1 cellular context compared by ENCODE assay signal in the genomic region with DNA sequence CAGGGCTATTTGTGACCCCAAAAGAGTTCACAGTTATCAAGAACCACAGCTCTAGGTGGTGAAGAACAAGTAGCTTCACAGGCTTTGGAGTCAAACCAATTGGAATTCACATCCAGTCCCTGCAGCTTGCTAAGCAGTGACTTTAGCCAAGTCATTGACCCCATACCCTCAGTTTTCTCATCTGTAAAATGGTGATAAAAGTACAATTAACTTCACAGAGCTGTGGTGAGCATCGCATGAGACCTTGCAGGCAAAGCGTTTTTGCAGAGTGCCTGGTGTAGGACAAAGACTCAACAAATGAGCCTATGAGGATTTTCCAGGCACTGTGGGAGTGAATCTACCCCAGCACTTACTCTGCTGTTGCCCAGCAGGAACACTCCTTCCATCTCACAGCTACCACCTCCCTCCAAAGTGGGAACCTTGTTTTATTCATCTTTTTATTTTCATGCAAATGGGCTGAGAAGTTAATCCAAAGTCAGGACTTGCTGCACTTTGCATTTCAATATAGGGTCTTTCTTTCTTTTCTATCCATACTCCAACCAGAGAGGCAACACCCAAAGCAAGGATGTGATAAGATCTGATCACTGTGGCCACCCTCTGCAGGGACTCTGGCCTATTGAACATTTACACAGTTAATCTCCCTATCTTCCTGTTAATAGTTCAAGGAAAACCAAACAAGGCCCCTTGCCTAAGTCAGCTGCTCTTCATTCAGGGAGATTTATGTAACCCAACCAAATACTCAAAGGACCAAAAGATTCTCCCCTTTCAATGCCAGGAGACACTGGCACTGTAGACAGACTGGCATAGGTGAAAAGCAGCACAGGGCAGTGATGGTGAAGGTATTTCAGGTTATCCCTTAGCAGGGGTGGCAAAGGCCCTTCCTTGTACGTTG.
TF ChIP-seq lines count a peak whose summit lies in the region.

No MANE protein-coding gene starts in this region.

TF ChIP-seq in HepG2, 621 proteins besides CTCF, POLR2A, EP300 and RAD21 (continued from another document and continues in another):
- TF ChIP-seq, protein P1, sequence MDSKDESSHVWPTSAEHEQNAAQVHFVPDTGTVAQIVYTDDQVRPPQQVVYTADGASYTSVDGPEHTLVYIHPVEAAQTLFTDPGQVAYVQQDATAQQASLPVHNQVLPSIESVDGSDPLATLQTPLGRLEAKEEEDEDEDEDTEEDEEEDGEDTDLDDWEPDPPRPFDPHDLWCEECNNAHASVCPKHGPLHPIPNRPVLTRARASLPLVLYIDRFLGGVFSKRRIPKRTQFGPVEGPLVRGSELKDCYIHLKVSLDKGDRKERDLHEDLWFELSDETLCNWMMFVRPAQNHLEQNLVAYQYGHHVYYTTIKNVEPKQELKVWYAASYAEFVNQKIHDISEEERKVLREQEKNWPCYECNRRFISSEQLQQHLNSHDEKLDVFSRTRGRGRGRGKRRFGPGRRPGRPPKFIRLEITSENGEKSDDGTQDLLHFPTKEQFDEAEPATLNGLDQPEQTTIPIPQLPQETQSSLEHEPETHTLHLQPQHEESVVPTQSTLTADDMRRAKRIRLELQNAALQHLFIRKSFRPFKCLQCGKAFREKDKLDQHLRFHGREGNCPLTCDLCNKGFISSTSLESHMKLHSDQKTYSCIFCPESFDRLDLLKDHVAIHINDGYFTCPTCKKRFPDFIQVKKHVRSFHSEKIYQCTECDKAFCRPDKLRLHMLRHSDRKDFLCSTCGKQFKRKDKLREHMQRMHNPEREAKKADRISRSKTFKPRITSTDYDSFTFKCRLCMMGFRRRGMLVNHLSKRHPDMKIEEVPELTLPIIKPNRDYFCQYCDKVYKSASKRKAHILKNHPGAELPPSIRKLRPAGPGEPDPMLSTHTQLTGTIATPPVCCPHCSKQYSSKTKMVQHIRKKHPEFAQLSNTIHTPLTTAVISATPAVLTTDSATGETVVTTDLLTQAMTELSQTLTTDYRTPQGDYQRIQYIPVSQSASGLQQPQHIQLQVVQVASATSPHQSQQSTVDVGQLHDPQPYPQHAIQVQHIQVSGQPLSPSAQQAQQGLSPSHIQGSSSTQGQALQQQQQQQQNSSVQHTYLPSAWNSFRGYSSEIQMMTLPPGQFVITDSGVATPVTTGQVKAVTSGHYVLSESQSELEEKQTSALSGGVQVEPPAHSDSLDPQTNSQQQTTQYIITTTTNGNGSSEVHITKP (CRISPR knock-in tag; IDR thresholded peaks at IDR 0.05; ENCODE audit: low read depth), result 0 out of 2 replicates have a peak, but pooled peaks have one; percentile 19
- TF ChIP-seq SIX4 (CRISPR knock-in tag; IDR thresholded peaks at IDR 0.05), result 0 out of 2 replicates have a peak, but pooled peaks have one; percentile 61
- TF ChIP-seq PHF21A (CRISPR knock-in tag; IDR thresholded peaks at IDR 0.05), result peak; percentile 95
- TF ChIP-seq CEBPB (IDR thresholded peaks at IDR 0.05; ENCODE audit: borderline replicate concordance, low read depth, low read length), result peak; percentile 50
- TF ChIP-seq CBFB (CRISPR knock-in tag; IDR thresholded peaks at IDR 0.05), result peak; percentile 72; the same call in 1 of the 2 replicates
- peak; percentile 81 for TF ChIP-seq ZNF430 (CRISPR knock-in tag; IDR thresholded peaks at IDR 0.05)
- TF ChIP-seq ZNF124 (CRISPR knock-in tag; IDR thresholded peaks at IDR 0.05), result peak; percentile 70; the same call in 1 of the 2 replicates
- peak; percentile 94 for TF ChIP-seq HNF4G (IDR thresholded peaks at IDR 0.05; ENCODE audit: borderline replicate concordance, low read depth, low read length)
- peak; percentile 86 for TF ChIP-seq HNF4G (CRISPR knock-in tag; IDR thresholded peaks at IDR 0.05; ENCODE audit: borderline replicate concordance, low read depth)
- peak; percentile 13; the same call in 1 of the 2 replicates for TF ChIP-seq SMC3 (IDR thresholded peaks at IDR 0.05; ENCODE audit: low read length)
- peak; percentile 23; the same call in 1 of the 2 replicates for TF ChIP-seq HOXD1 (CRISPR knock-in tag; IDR thresholded peaks at IDR 0.05)
- peak; percentile 16; the same call in 1 of the 3 replicates for TF ChIP-seq MXI1 (IDR thresholded peaks at IDR 0.05; ENCODE audit: borderline replicate concordance, low read depth, low read length)
- peak; percentile 7; the same call in 1 of the 2 replicates for TF ChIP-seq SP4 (CRISPR knock-in tag; IDR thresholded peaks at IDR 0.05)
- TF ChIP-seq ZNF841 (CRISPR knock-in tag; IDR thresholded peaks at IDR 0.05; ENCODE audit: borderline replicate concordance), result no peak
- TF ChIP-seq NRL (CRISPR knock-in tag; IDR thresholded peaks at IDR 0.05; ENCODE audit: borderline replicate concordance), result no peak
- TF ChIP-seq YEATS2 (CRISPR knock-in tag; IDR thresholded peaks at IDR 0.05; ENCODE audit: borderline replicate concordance), result peak; percentile 47; the same call in 1 of the 2 replicates
- TF ChIP-seq ZNF451 (CRISPR knock-in tag; IDR thresholded peaks at IDR 0.05), result no peak
- TF ChIP-seq, protein P2, sequence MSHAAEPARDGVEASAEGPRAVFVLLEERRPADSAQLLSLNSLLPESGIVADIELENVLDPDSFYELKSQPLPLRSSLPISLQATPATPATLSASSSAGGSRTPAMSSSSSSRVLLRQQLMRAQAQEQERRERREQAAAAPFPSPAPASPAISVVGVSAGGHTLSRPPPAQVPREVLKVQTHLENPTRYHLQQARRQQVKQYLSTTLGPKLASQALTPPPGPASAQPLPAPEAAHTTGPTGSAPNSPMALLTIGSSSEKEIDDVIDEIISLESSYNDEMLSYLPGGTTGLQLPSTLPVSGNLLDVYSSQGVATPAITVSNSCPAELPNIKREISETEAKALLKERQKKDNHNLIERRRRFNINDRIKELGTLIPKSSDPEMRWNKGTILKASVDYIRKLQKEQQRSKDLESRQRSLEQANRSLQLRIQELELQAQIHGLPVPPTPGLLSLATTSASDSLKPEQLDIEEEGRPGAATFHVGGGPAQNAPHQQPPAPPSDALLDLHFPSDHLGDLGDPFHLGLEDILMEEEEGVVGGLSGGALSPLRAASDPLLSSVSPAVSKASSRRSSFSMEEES (CRISPR knock-in tag; IDR thresholded peaks at IDR 0.05), result peak; percentile 96
- TF ChIP-seq ZNF569 (CRISPR knock-in tag; IDR thresholded peaks at IDR 0.05; ENCODE audit: borderline replicate concordance), result no peak
- TF ChIP-seq, protein P3, sequence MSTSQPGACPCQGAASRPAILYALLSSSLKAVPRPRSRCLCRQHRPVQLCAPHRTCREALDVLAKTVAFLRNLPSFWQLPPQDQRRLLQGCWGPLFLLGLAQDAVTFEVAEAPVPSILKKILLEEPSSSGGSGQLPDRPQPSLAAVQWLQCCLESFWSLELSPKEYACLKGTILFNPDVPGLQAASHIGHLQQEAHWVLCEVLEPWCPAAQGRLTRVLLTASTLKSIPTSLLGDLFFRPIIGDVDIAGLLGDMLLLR (CRISPR knock-in tag; IDR thresholded peaks at IDR 0.05), result no peak
- no peak for TF ChIP-seq SRY (CRISPR knock-in tag; IDR thresholded peaks at IDR 0.05)
- TF ChIP-seq KMT2B (CRISPR knock-in tag; IDR thresholded peaks at IDR 0.05), result peak; percentile 49; the same call in 1 of the 2 replicates
- TF ChIP-seq, protein P4, sequence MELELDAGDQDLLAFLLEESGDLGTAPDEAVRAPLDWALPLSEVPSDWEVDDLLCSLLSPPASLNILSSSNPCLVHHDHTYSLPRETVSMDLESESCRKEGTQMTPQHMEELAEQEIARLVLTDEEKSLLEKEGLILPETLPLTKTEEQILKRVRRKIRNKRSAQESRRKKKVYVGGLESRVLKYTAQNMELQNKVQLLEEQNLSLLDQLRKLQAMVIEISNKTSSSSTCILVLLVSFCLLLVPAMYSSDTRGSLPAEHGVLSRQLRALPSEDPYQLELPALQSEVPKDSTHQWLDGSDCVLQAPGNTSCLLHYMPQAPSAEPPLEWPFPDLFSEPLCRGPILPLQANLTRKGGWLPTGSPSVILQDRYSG (CRISPR knock-in tag; IDR thresholded peaks at IDR 0.05), result no peak
- TF ChIP-seq KDM3A (CRISPR knock-in tag; IDR thresholded peaks at IDR 0.05; ENCODE audit: low read depth), result 0 out of 2 replicates have a peak, but pooled peaks have one; percentile 43
- TF ChIP-seq, protein P5, sequence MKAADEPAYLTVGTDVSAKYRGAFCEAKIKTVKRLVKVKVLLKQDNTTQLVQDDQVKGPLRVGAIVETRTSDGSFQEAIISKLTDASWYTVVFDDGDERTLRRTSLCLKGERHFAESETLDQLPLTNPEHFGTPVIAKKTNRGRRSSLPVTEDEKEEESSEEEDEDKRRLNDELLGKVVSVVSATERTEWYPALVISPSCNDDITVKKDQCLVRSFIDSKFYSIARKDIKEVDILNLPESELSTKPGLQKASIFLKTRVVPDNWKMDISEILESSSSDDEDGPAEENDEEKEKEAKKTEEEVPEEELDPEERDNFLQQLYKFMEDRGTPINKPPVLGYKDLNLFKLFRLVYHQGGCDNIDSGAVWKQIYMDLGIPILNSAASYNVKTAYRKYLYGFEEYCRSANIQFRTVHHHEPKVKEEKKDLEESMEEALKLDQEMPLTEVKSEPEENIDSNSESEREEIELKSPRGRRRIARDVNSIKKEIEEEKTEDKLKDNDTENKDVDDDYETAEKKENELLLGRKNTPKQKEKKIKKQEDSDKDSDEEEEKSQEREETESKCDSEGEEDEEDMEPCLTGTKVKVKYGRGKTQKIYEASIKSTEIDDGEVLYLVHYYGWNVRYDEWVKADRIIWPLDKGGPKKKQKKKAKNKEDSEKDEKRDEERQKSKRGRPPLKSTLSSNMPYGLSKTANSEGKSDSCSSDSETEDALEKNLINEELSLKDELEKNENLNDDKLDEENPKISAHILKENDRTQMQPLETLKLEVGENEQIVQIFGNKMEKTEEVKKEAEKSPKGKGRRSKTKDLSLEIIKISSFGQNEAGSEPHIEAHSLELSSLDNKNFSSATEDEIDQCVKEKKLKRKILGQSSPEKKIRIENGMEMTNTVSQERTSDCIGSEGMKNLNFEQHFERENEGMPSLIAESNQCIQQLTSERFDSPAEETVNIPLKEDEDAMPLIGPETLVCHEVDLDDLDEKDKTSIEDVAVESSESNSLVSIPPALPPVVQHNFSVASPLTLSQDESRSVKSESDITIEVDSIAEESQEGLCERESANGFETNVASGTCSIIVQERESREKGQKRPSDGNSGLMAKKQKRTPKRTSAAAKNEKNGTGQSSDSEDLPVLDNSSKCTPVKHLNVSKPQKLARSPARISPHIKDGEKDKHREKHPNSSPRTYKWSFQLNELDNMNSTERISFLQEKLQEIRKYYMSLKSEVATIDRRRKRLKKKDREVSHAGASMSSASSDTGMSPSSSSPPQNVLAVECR (CRISPR knock-in tag; IDR thresholded peaks at IDR 0.05; ENCODE audit: borderline replicate concordance), result peak; percentile 41; the same call in 1 of the 2 replicates
- TF ChIP-seq KLF6 (CRISPR knock-in tag; IDR thresholded peaks at IDR 0.05), result 0 out of 2 replicates have a peak, but pooled peaks have one; percentile 55
- no peak for TF ChIP-seq MEF2D (CRISPR knock-in tag; IDR thresholded peaks at IDR 0.05)
- 0 out of 2 replicates have a peak, but pooled peaks have one; percentile 40 for TF ChIP-seq ZNF224 (CRISPR knock-in tag; IDR thresholded peaks at IDR 0.05)
- TF ChIP-seq, protein P6, sequence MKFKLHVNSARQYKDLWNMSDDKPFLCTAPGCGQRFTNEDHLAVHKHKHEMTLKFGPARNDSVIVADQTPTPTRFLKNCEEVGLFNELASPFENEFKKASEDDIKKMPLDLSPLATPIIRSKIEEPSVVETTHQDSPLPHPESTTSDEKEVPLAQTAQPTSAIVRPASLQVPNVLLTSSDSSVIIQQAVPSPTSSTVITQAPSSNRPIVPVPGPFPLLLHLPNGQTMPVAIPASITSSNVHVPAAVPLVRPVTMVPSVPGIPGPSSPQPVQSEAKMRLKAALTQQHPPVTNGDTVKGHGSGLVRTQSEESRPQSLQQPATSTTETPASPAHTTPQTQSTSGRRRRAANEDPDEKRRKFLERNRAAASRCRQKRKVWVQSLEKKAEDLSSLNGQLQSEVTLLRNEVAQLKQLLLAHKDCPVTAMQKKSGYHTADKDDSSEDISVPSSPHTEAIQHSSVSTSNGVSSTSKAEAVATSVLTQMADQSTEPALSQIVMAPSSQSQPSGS (CRISPR knock-in tag; IDR thresholded peaks at IDR 0.05), result peak; percentile 39; the same call in 1 of the 2 replicates
- no peak for TF ChIP-seq NFE2L1 (CRISPR knock-in tag; IDR thresholded peaks at IDR 0.05; ENCODE audit: borderline replicate concordance)
- TF ChIP-seq, protein P7, sequence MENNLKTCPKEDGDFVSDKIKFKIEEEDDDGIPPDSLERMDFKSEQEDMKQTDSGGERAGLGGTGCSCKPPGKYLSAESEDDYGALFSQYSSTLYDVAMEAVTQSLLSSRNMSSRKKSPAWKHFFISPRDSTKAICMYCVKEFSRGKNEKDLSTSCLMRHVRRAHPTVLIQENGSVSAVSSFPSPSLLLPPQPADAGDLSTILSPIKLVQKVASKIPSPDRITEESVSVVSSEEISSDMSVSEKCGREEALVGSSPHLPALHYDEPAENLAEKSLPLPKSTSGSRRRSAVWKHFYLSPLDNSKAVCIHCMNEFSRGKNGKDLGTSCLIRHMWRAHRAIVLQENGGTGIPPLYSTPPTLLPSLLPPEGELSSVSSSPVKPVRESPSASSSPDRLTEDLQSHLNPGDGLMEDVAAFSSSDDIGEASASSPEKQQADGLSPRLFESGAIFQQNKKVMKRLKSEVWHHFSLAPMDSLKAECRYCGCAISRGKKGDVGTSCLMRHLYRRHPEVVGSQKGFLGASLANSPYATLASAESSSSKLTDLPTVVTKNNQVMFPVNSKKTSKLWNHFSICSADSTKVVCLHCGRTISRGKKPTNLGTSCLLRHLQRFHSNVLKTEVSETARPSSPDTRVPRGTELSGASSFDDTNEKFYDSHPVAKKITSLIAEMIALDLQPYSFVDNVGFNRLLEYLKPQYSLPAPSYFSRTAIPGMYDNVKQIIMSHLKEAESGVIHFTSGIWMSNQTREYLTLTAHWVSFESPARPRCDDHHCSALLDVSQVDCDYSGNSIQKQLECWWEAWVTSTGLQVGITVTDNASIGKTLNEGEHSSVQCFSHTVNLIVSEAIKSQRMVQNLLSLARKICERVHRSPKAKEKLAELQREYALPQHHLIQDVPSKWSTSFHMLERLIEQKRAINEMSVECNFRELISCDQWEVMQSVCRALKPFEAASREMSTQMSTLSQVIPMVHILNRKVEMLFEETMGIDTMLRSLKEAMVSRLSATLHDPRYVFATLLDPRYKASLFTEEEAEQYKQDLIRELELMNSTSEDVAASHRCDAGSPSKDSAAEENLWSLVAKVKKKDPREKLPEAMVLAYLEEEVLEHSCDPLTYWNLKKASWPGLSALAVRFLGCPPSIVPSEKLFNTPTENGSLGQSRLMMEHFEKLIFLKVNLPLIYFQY (CRISPR knock-in tag; IDR thresholded peaks at IDR 0.05; ENCODE audit: borderline replicate concordance), result peak; percentile 38; the same call in 1 of the 2 replicates
- TF ChIP-seq ZNF660 (CRISPR knock-in tag; IDR thresholded peaks at IDR 0.05; ENCODE audit: borderline replicate concordance, low read depth), result no peak
- no peak for TF ChIP-seq IKZF1 (IDR thresholded peaks at IDR 0.05)
- no peak for TF ChIP-seq NFIB (CRISPR knock-in tag; IDR thresholded peaks at IDR 0.05; ENCODE audit: borderline replicate concordance)
- TF ChIP-seq NR2C2 (CRISPR knock-in tag; IDR thresholded peaks at IDR 0.05; ENCODE audit: borderline replicate concordance), result peak; percentile 75; the same call in 1 of the 2 replicates
- TF ChIP-seq MEIS1 (CRISPR knock-in tag; IDR thresholded peaks at IDR 0.05; ENCODE audit: borderline replicate concordance), result 0 out of 2 replicates have a peak, but pooled peaks have one; percentile 78
- TF ChIP-seq ZNF331 (CRISPR knock-in tag; IDR thresholded peaks at IDR 0.05), result peak; percentile 87; the same call in 1 of the 2 replicates
- TF ChIP-seq TAF1 (CRISPR knock-in tag; IDR thresholded peaks at IDR 0.05), result no peak; the same call in 1 of the 2 replicates
- peak; percentile 99 for TF ChIP-seq HNF4A (CRISPR knock-in tag; IDR thresholded peaks at IDR 0.05)
- TF ChIP-seq ZNF552 (CRISPR knock-in tag; IDR thresholded peaks at IDR 0.05; ENCODE audit: borderline replicate concordance), result no peak
